1 cellular context compared by ENCODE assay signal in the genomic region with DNA sequence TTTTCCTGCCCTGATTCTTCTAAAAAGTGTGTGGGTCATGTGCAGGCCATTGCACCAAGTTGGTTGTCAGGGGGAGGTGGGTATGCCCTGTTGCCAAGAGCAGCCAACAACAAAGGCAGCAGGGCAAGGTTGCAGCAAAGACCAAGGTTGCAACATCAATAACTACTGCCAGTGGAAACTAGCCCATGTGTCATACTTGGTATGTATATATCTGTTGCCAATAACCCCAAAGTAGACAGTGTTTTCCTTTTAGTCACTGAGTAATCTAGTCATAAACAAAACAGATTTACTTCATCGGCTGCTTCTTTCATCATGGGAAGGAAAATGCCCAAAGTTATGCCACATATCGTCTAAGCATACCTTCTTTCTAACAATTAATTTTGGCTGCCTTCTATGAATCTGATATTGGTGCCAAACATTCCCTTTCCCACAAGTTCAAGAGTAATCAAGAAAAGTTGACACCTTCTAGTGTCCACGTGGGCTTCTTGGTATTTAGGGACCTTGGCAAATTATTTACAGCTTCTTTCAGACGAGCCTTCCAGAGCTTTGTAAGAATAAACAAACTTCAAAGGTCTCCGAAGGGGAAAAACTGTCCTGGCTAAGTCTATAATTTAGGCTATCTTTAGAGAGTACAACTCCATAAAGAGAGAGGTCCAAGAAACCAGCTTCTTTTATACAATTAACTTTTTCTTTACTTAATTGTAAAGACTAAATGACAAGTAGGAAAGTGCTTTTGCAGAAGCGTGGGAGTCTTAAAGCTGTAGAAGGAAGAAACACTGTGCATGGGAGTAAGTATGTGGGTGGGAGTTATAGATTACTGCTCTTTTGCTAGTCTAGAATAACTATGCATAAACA.
A peak's percentile ranks its signal among the peaks of the same experiment; 100 is the strongest.
TF ChIP-seq lines count a peak whose summit lies in the region.

No MANE protein-coding gene starts in this region.

TF ChIP-seq in HepG2, 621 proteins besides CTCF, POLR2A, EP300 and RAD21 (continued from another document and continues in another):
- TF ChIP-seq, protein P1, sequence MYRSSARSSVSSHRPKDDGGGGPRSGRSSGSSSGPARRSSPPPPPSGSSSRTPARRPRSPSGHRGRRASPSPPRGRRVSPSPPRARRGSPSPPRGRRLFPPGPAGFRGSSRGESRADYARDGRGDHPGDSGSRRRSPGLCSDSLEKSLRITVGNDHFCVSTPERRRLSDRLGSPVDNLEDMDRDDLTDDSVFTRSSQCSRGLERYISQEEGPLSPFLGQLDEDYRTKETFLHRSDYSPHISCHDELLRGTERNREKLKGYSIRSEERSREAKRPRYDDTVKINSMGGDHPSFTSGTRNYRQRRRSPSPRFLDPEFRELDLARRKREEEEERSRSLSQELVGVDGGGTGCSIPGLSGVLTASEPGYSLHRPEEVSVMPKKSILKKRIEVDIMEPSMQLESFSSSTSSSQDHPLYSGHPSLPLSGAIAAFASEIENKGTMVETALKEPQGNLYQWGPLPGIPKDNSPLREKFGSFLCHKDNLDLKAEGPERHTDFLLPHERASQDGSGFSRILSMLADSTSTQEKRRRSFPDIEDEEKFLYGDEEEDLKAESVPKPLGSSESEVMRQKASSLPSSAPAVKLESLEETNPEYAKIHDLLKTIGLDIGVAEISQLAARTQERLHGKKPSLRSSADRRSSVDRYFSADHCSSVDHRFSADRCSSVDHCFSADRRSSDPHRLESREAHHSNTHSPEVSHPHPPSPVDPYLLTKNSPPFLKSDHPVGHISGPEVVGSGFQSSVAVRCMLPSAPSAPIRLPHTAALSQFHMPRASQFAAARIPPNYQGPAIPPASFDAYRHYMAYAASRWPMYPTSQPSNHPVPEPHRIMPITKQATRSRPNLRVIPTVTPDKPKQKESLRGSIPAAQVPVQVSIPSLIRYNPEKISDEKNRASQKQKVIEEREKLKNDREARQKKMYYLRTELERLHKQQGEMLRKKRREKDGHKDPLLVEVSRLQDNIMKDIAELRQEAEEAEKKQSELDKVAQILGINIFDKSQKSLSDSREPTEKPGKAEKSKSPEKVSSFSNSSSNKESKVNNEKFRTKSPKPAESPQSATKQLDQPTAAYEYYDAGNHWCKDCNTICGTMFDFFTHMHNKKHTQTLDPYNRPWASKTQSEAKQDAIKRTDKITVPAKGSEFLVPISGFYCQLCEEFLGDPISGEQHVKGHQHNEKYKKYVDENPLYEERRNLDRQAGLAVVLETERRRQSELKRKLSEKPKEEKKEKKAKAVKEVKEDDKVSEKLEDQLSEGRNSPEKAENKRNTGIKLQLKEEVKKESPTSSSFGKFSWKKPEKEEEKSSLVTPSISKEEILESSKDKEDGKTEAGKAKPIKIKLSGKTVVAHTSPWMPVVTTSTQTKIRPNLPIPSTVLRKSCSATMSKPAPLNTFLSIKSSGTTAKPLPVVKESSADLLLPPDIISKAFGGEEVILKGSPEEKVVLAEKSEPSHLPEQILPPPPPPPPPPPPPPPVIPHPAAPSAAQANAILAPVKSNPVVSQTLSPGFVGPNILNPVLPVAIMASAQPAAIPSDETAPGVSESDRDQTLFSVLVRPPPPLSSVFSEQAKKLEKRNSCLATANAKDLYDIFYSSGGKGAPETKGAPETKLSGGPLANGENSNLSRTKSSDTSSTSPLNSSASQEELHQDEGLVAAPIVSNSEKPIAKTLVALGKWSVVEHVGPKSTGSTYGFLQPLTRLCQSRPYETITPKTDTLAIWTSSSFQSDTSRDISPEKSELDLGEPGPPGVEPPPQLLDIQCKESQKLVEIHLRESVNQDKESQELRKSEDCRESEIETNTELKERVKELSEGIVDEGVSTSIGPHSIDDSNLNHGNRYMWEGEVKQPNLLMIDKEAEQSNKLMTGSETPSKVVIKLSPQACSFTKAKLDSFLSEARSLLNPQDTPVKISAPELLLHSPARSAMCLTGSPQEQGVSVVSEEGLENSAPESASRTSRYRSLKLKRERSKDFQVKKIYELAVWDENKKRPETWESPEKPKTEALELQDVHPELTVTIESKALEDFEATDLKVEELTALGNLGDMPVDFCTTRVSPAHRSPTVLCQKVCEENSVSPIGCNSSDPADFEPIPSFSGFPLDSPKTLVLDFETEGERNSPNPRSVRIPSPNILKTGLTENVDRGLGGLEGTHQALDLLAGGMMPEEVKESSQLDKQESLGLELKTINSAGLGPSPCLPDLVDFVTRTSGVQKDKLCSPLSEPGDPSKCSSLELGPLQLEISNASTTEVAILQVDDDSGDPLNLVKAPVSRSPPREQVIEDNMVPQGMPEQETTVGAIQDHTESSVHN (CRISPR knock-in tag; IDR thresholded peaks at IDR 0.05), result no peak
- peak; percentile 37; the same call in 1 of the 2 replicates for TF ChIP-seq RNF2 (conservative IDR thresholded peaks at IDR 0.05; ENCODE audit: low read depth)
- TF ChIP-seq ZNF160 (CRISPR knock-in tag; IDR thresholded peaks at IDR 0.05), result no peak
- TF ChIP-seq PRDM4 (CRISPR knock-in tag; IDR thresholded peaks at IDR 0.05; ENCODE audit: borderline replicate concordance), result no peak
- TF ChIP-seq ZIK1 (CRISPR knock-in tag; IDR thresholded peaks at IDR 0.05; ENCODE audit: borderline replicate concordance, low read depth), result no peak
- TF ChIP-seq, protein P2, sequence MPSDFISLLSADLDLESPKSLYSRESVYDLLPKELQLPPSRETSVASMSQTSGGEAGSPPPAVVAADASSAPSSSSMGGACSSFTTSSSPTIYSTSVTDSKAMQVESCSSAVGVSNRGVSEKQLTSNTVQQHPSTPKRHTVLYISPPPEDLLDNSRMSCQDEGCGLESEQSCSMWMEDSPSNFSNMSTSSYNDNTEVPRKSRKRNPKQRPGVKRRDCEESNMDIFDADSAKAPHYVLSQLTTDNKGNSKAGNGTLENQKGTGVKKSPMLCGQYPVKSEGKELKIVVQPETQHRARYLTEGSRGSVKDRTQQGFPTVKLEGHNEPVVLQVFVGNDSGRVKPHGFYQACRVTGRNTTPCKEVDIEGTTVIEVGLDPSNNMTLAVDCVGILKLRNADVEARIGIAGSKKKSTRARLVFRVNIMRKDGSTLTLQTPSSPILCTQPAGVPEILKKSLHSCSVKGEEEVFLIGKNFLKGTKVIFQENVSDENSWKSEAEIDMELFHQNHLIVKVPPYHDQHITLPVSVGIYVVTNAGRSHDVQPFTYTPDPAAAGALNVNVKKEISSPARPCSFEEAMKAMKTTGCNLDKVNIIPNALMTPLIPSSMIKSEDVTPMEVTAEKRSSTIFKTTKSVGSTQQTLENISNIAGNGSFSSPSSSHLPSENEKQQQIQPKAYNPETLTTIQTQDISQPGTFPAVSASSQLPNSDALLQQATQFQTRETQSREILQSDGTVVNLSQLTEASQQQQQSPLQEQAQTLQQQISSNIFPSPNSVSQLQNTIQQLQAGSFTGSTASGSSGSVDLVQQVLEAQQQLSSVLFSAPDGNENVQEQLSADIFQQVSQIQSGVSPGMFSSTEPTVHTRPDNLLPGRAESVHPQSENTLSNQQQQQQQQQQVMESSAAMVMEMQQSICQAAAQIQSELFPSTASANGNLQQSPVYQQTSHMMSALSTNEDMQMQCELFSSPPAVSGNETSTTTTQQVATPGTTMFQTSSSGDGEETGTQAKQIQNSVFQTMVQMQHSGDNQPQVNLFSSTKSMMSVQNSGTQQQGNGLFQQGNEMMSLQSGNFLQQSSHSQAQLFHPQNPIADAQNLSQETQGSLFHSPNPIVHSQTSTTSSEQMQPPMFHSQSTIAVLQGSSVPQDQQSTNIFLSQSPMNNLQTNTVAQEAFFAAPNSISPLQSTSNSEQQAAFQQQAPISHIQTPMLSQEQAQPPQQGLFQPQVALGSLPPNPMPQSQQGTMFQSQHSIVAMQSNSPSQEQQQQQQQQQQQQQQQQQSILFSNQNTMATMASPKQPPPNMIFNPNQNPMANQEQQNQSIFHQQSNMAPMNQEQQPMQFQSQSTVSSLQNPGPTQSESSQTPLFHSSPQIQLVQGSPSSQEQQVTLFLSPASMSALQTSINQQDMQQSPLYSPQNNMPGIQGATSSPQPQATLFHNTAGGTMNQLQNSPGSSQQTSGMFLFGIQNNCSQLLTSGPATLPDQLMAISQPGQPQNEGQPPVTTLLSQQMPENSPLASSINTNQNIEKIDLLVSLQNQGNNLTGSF (CRISPR knock-in tag; IDR thresholded peaks at IDR 0.05), result no peak
- no peak for TF ChIP-seq ZNF546 (CRISPR knock-in tag; conservative IDR thresholded peaks at IDR 0.05)
- peak; percentile 65; the same call in 1 of the 2 replicates for TF ChIP-seq KDM6A (CRISPR knock-in tag; IDR thresholded peaks at IDR 0.05; ENCODE audit: low read depth)
- TF ChIP-seq TBX2 (CRISPR knock-in tag; IDR thresholded peaks at IDR 0.05; ENCODE audit: borderline replicate concordance), result peak; percentile 61; the same call in 1 of the 2 replicates
- no peak for TF ChIP-seq MEIS1 (CRISPR knock-in tag; IDR thresholded peaks at IDR 0.05; ENCODE audit: borderline replicate concordance)
- no peak for TF ChIP-seq SCMH1 (CRISPR knock-in tag; IDR thresholded peaks at IDR 0.05; ENCODE audit: borderline replicate concordance)
- no peak for TF ChIP-seq MLX (CRISPR knock-in tag; IDR thresholded peaks at IDR 0.05)
- peak; percentile 62; the same call in 1 of the 2 replicates for TF ChIP-seq ZMYM4 (CRISPR knock-in tag; IDR thresholded peaks at IDR 0.05)
- no peak for TF ChIP-seq ZNF749 (CRISPR knock-in tag; IDR thresholded peaks at IDR 0.05; ENCODE audit: borderline replicate concordance)
- no peak for TF ChIP-seq ZBED4 (CRISPR knock-in tag; IDR thresholded peaks at IDR 0.05; ENCODE audit: borderline replicate concordance)
- TF ChIP-seq HDAC1 (CRISPR knock-in tag; IDR thresholded peaks at IDR 0.05), result peak; percentile 36
- TF ChIP-seq, protein P3, sequence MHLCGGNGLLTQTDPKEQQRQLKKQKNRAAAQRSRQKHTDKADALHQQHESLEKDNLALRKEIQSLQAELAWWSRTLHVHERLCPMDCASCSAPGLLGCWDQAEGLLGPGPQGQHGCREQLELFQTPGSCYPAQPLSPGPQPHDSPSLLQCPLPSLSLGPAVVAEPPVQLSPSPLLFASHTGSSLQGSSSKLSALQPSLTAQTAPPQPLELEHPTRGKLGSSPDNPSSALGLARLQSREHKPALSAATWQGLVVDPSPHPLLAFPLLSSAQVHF (CRISPR knock-in tag; IDR thresholded peaks at IDR 0.05), result no peak
- TF ChIP-seq THYN1 (CRISPR knock-in tag; IDR thresholded peaks at IDR 0.05; ENCODE audit: borderline replicate concordance, low read depth), result no peak
- TF ChIP-seq ATF7-NPFF (CRISPR knock-in tag; IDR thresholded peaks at IDR 0.05; ENCODE audit: low read depth), result no peak
- TF ChIP-seq SRSF9 (IDR thresholded peaks at IDR 0.05; ENCODE audit: borderline replicate concordance, insufficient read depth, low read depth, low read length, poor library complexity, severe bottlenecking), result no peak
- peak; percentile 59; the same call in 1 of the 2 replicates for TF ChIP-seq ZNF331 (CRISPR knock-in tag; IDR thresholded peaks at IDR 0.05)
- TF ChIP-seq ZNF652 (CRISPR knock-in tag; IDR thresholded peaks at IDR 0.05; ENCODE audit: borderline replicate concordance, low read depth), result no peak
- no peak for TF ChIP-seq GLMP (CRISPR knock-in tag; IDR thresholded peaks at IDR 0.05; ENCODE audit: borderline replicate concordance)
- no peak for TF ChIP-seq NFKBIZ (CRISPR knock-in tag; IDR thresholded peaks at IDR 0.05)
